18 cellular contexts compared by ENCODE assay signal in the genomic region with DNA sequence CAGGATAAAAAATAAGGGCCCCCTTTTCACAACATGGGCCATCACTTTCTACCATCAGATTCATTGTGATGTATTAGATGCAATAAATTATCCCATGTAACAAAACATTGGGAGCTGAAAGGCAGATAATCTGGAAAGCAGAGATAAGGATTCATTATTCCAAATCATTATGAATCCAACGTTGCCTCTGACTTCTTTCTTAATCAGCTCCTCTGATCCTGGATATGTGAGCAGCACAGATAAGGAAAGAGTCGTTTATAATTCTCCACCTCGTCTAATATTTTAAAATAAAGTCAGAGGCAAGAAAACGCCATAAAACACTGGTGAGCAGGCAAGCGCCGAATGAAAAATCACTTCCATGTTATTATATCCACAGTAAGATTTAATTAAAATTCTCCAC. TPM values are rescaled to one million over a fixed set of nuclear protein-coding genes. Genes with fewer than 3 reads are reported as not detected.
DNase-seq lines count a peak whose midpoint lies in the region; ATAC-seq, FAIRE-seq and TF ChIP-seq lines count a peak whose summit lies in the region.
"Had no signal": no experiment of that assay in that cellular context is flagged by ENCODE, and none has a peak within 500 bp of the region (broad histone marks: within the 10 kb centered on the region; RNA-seq: fewer than 3 reads in every experiment).

No MANE protein-coding gene starts in this region.

- H3K9me2 ChIP-seq in SK-N-SH (no peaks in the 10 kb centered on the region), OCI-LY7 (ENCODE audit: insufficient read depth, low read length) (no peaks in the 10 kb centered on the region)

- TF ChIP-seq EP300 in SK-N-SH (IDR thresholded peaks at IDR 0.05; ENCODE audit: borderline replicate concordance in 1 of 2, low read depth in 1 of 2, low read length in 1 of 2), result no peak
- TF ChIP-seq EP300 in HepG2 (IDR thresholded peaks at IDR 0.05; ENCODE audit: low read depth in 2 of 2, low read length in 2 of 2), result no peak
- no peak for TF ChIP-seq EP300 in HepG2 (CRISPR knock-in tag; IDR thresholded peaks at IDR 0.05; ENCODE audit: borderline replicate concordance)

- H3K9ac ChIP-seq in SK-N-SH (no peak overlapping the region), HepG2 (ENCODE audit: insufficient read depth, low read depth, low read length) (no peak overlapping the region)
- H3K9ac ChIP-seq: BLaER1 had no signal

- H3K27me3 Mint-ChIP-seq in T-helper 17 cell, result peaks cover 84% of the 10 kb centered on the region

- FAIRE-seq in HepG2 (lab: Jason Lieb, UNC), result no peak
- FAIRE-seq: GM19239 had no signal

- CTCF ChIA-PET in SK-N-SH (lab: Yijun Ruan, JAX) (no interaction called here), HepG2 (lab: Yijun Ruan, JAX; ENCODE audit: low intra/inter-chr PET ratio, low total read pairs) (no interaction called here), OCI-LY7 (lab: Charles Lee; ENCODE audit: unreplicated experiment) (no interaction called here)

- H3K9me3 ChIP-seq in SK-N-SH (no peaks in the 10 kb centered on the region), HepG2 (ENCODE audit: low read length) (no peaks in the 10 kb centered on the region), right lobe of liver (no peaks in the 10 kb centered on the region), T-helper 17 cell (ENCODE audit: control insufficient read depth, low read length, poor library complexity, severe bottlenecking) (peaks cover 8% of the 10 kb centered on the region), OCI-LY7 (ENCODE audit: low read length) (no peaks in the 10 kb centered on the region)
- H3K9me3 ChIP-seq: HAP-1 had no signal

- DNase-seq in SK-N-SH (no peak), HepG2 (ENCODE audit: low spot score) (no peak), right lobe of liver (no peak), T-helper 17 cell (no peak), OCI-LY7 (ENCODE audit: low spot score) (no peak), foreskin melanocyte (no peak), inferior parietal cortex (ENCODE audit: extremely low spot score) (no peak)
- DNase-seq: 8988T; Calu3; CD8-positive, alpha-beta T cell; DMS79 treated with DMSO at 0.1 percent for 48 hours; GF-D8 had no signal

- no peak for TF ChIP-seq RAD21 in SK-N-SH (IDR thresholded peaks at IDR 0.05; ENCODE audit: low read length)
- TF ChIP-seq RAD21 in HepG2 (CRISPR knock-in tag; IDR thresholded peaks at IDR 0.05), result no peak

- WGBS in SK-N-SH (ENCODE audit: low lambda C conversion rate), result 57% methylated on average over 6 of the region's 6 CpGs
- WGBS in HepG2 (ENCODE audit: low lambda C conversion rate), result 2% methylated on average over 6 of the region's 6 CpGs
- WGBS in right lobe of liver (ENCODE audit: insufficient coverage, low coverage, low lambda C conversion rate, missing lambda C conversion rate), result 6% methylated on average over 6 of the region's 6 CpGs

- BruUV-seq in HepG2 (replicated peaks; lab: Mats Ljungman, UMichigan), result no TSS peak
- BruUV-seq in OCI-LY7 (replicated peaks; lab: Mats Ljungman, UMichigan), result no TSS peak

- no peak for TF ChIP-seq POLR2A in HepG2 (IDR thresholded peaks at IDR 0.05; ENCODE audit: insufficient read depth in 1 of 2, low read depth in 2 of 2, low read length in 2 of 2)
- no peak for TF ChIP-seq POLR2A in right lobe of liver (IDR thresholded peaks at IDR 0.05)

- no peak overlapping the region for H3K27ac ChIP-seq in SK-N-SH (ENCODE audit: low read depth in 2 of 2, low read length in 1 of 2)
- H3K27ac ChIP-seq in HepG2 (ENCODE audit: extremely low read length, insufficient read depth, low read length), result no peak overlapping the region
- no peak overlapping the region for H3K27ac ChIP-seq in right lobe of liver
- H3K27ac ChIP-seq in OCI-LY7 (ENCODE audit: low read depth, low read length, poor library complexity, severe bottlenecking), result no peak overlapping the region
- H3K27ac ChIP-seq: BLaER1 had no signal

- ATAC-seq in SK-N-SH treated with all-trans-retinoic acid at 6 μM for 48 hours, result no peak
- no peak for ATAC-seq in HepG2
- no peak for ATAC-seq in right lobe of liver
- ATAC-seq in T-helper 17 cell, result no peak
- ATAC-seq: CD8-positive, alpha-beta T cell had no signal

- intact Hi-C loops in HepG2 (cut with micrococcal nuclease; ENCODE audit: unreplicated experiment), result no loop called here
- intact Hi-C loops in right lobe of liver (cut with DNase I), result no loop called here
- intact Hi-C loops in OCI-LY7 (cut with micrococcal nuclease; ENCODE audit: unreplicated experiment), result no loop called here

- H3K4me1 Mint-ChIP-seq in T-helper 17 cell, result peaks cover 42% of the 10 kb centered on the region

- TF ChIP-seq CTCF in SK-N-SH (IDR thresholded peaks at IDR 0.05) (no peak), HepG2 (CRISPR knock-in tag; IDR thresholded peaks at IDR 0.05) (no peak), right lobe of liver (IDR thresholded peaks at IDR 0.05) (no peak), OCI-LY7 (conservative IDR thresholded peaks at IDR 0.05; ENCODE audit: low read length) (no peak)

- no peaks in the 10 kb centered on the region for H3F3A ChIP-seq in SK-N-SH (replicated peaks; ENCODE audit: insufficient read depth)

- in situ Hi-C loops in HepG2 (cut with HindIII; ENCODE audit: extremely low pct_ligation_motif_present, low pct_unique_long_range_greater_than_20kb), result no loop called here

- 0 out of 2 replicates have a peak, but pooled peaks cover 2% of the 10 kb centered on the region for H3K79me2 ChIP-seq in SK-N-SH (ENCODE audit: insufficient read depth)
- H3K79me2 ChIP-seq in HepG2 (ENCODE audit: insufficient read depth, low read length), result no peaks in the 10 kb centered on the region
- no peaks in the 10 kb centered on the region for H3K79me2 ChIP-seq in OCI-LY7 (ENCODE audit: insufficient read depth, low read depth, low read length)

- POLR2A ChIA-PET in SK-N-SH (lab: Yijun Ruan, JAX), result no interaction called here
- POLR2A ChIA-PET in HepG2 (lab: Yijun Ruan, JAX), result no interaction called here
- POLR2A ChIA-PET in OCI-LY7 (lab: Charles Lee), result interaction anchor here (0.7 kb wide), 1 partner anchor 371 kb away, joined by 3 read pairs; no protein-coding TSS in a partner anchor

- H3K27ac Mint-ChIP-seq in T-helper 17 cell, result peak overlapping the region; percentile 73
- H3K27ac Mint-ChIP-seq: CD14-positive monocyte; CD8-positive, alpha-beta T cell had no signal

- H2AFZ ChIP-seq in SK-N-SH (ENCODE audit: low read depth) (no peak overlapping the region), HepG2 (ENCODE audit: low read length) (no peak overlapping the region), OCI-LY7 (ENCODE audit: low read length) (no peak overlapping the region)

- H3K4me3 ChIP-seq in SK-N-SH (ENCODE audit: low read depth in 2 of 2, low read length in 1 of 2) (no peak overlapping the region), HepG2 (replicated peaks in 1 of 3; ENCODE audit: insufficient read depth in 1 of 3, low read depth in 2 of 3, low read length in 3 of 3) (no peak overlapping the region), right lobe of liver (no peak overlapping the region), OCI-LY7 (ENCODE audit: low read depth, low read length, poor library complexity, severe bottlenecking) (no peak overlapping the region)
- H3K4me3 ChIP-seq: BLaER1, HAP-1 had no signal

- no peak overlapping the region for H3K4me3 Mint-ChIP-seq in T-helper 17 cell
- H3K4me3 Mint-ChIP-seq: CD8-positive, alpha-beta T cell had no signal

- H3K36me3 Mint-ChIP-seq in T-helper 17 cell (ENCODE audit: low read depth), result peaks cover 6% of the 10 kb centered on the region
- H3K36me3 Mint-ChIP-seq: CD8-positive, alpha-beta T cell had no signal

- H3K4me1 ChIP-seq in SK-N-SH (ENCODE audit: control insufficient read depth in 1 of 2, insufficient read depth in 2 of 2, low read depth in 1 of 2, low read length in 1 of 2), result peaks cover 0 to 4% of the 10 kb centered on the region in 2 experiments; a peak in 2 of 4 replicates
- H3K4me1 ChIP-seq in HepG2 (ENCODE audit: insufficient read depth, low read length), result peaks cover 16% of the 10 kb centered on the region
- H3K4me1 ChIP-seq in right lobe of liver, result peaks cover 0 to 18% (median 3%) of the 10 kb centered on the region in 4 donors
- no peaks in the 10 kb centered on the region for H3K4me1 ChIP-seq in OCI-LY7 (ENCODE audit: insufficient read depth, low read length, poor library complexity, severe bottlenecking)

- H4K20me1 ChIP-seq in SK-N-SH (ENCODE audit: insufficient read depth) (no peaks in the 10 kb centered on the region), HepG2 (ENCODE audit: insufficient read depth, low read length) (peaks cover 7% of the 10 kb centered on the region; the same call in 1 of the 2 replicates), OCI-LY7 (ENCODE audit: insufficient read depth, low read length) (no peaks in the 10 kb centered on the region)

- no peaks in the 10 kb centered on the region for H3K27me3 ChIP-seq in SK-N-SH (ENCODE audit: insufficient read depth)
- peaks cover 30 to 91% of the 10 kb centered on the region in 2 experiments for H3K27me3 ChIP-seq in HepG2 (ENCODE audit: control insufficient read depth in 1 of 2, insufficient read depth in 2 of 2, low read length in 2 of 2)
- peaks cover 25 to 69% of the 10 kb centered on the region in 2 donors for H3K27me3 ChIP-seq in right lobe of liver

- no peak overlapping the region for H3K4me2 ChIP-seq in SK-N-SH
- H3K4me2 ChIP-seq in HepG2 (ENCODE audit: low read depth, low read length), result no peak overlapping the region
- no peak overlapping the region for H3K4me2 ChIP-seq in OCI-LY7 (ENCODE audit: low read length)
- H3K4me2 ChIP-seq: BLaER1 had no signal

- H3K36me3 ChIP-seq in SK-N-SH (replicated peaks in 1 of 2; ENCODE audit: control insufficient read depth in 1 of 2, insufficient read depth in 2 of 2, low read length in 1 of 2), result no peaks in the 10 kb centered on the region
- no peaks in the 10 kb centered on the region for H3K36me3 ChIP-seq in HepG2 (replicated peaks in 1 of 2; ENCODE audit: control insufficient read depth in 1 of 2, insufficient read depth in 2 of 2, low read length in 2 of 2)
- H3K36me3 ChIP-seq in right lobe of liver, result no peaks in the 10 kb centered on the region
- H3K36me3 ChIP-seq in OCI-LY7 (ENCODE audit: insufficient read depth, low read length), result no peaks in the 10 kb centered on the region
- H3K36me3 ChIP-seq: BLaER1, HAP-1 had no signal

RNA-seq across cellular contexts. Expression of a gene that starts 13.8 kb away (rescaled TPM):
- polyA plus RNA-seq in SK-N-SH (2012; rRNA removed) (5.1 and 14.3 TPM in 2 replicates), HepG2 (2011; rRNA removed) (not detected in 2 replicates)
- 13.1 and 16.2 TPM in 2 replicates for polyA plus RNA-seq in SK-N-SH (2012; cell fraction: cytosol; rRNA removed)
- 24.8 and 29.4 TPM in 2 replicates for polyA plus RNA-seq in SK-N-SH (2012; cell fraction: nucleus; rRNA removed)
- total RNA-seq in HepG2 (2016; rRNA removed; fragmentation: Illumina TruSeq; extraction: Trizol) (not detected in 2 replicates), right lobe of liver (1 to 10 TPM in 1 of 6 experiments, under 1 TPM in 4, not detected in 1; 0.26 to 1.0 (median 0.53) TPM), T-helper 17 cell (100 to 1,000 TPM in 1 of 2 donors, 10 to 100 TPM in 1; 91.9 to 149 TPM), OCI-LY7 (2022) (not detected in 2 replicates)
- total RNA-seq in HepG2 (2016; cell fraction: cytosol; rRNA removed; fragmentation: Illumina TruSeq; extraction: Trizol; ENCODE audit: low read depth), result not detected in 2 replicates
- not detected in 2 replicates for total RNA-seq in HepG2 (2016; cell fraction: insoluble cytoplasmic fraction; rRNA removed; fragmentation: Illumina TruSeq; extraction: Trizol)
- not detected in 2 replicates for total RNA-seq in HepG2 (2016; cell fraction: membrane; rRNA removed; fragmentation: Illumina TruSeq; extraction: Trizol)
- not detected in 2 replicates for total RNA-seq in HepG2 (2016; cell fraction: nucleus; rRNA removed; fragmentation: Illumina TruSeq; extraction: Trizol)
- polyA plus RNA-seq in HepG2 (2011; cell fraction: cytosol; rRNA removed), result not detected in 2 replicates
- not detected in 2 replicates for polyA plus RNA-seq in HepG2 (2011; cell fraction: nucleus; rRNA removed)
- not detected in 2 replicates for polyA plus RNA-seq in HepG2 (2012)
- not detected in 2 replicates for polyA plus RNA-seq in HepG2 (2016; cell fraction: cytosol; fragmentation: Illumina TruSeq; extraction: Trizol; ENCODE audit: low read depth)
- polyA plus RNA-seq in HepG2 (2016; cell fraction: insoluble cytoplasmic fraction; fragmentation: Illumina TruSeq; extraction: Trizol; ENCODE audit: low read depth), result not detected in 2 replicates
- not detected in 2 replicates for polyA plus RNA-seq in HepG2 (2016; cell fraction: membrane; fragmentation: Illumina TruSeq; extraction: Trizol; ENCODE audit: low read depth)
- polyA plus RNA-seq in HepG2 (2016; cell fraction: nucleus; fragmentation: Illumina TruSeq; extraction: Trizol; ENCODE audit: insufficient read depth, low read depth), result not detected in 2 replicates
- polyA minus RNA-seq in HepG2 (2011; rRNA and poly(A)+ RNA removed; ENCODE audit: low replicate concordance), result not detected in 2 replicates
- not detected in 2 replicates for polyA minus RNA-seq in HepG2 (2011; cell fraction: cytosol; rRNA and poly(A)+ RNA removed)
- polyA minus RNA-seq in HepG2 (2011; cell fraction: nucleus; rRNA and poly(A)+ RNA removed), result not detected in 2 replicates
- not detected in 2 replicates for total RNA-seq in OCI-LY7 (2014; rRNA removed; shearing (Covaris generic))
- polyA plus RNA-seq: AG04450 had no signal

Comparison
In these comparisons a context has a peak if more than half of its experiments do, and no peak if none do; other contexts are left out.
1. RNA of a gene that starts 13.8 kb away (total RNA-seq): 91.9 to 149 TPM in T-helper 17 cell; 0.26 to 1.0 TPM in right lobe of liver, not detected in OCI-LY7 and not detected in HepG2; every median in the first group is over 10 times any median in the second.